12 cellular contexts compared by ENCODE assay signal in genomic region chr2:222296911-222297599, GRCh38. TPM values are rescaled to one million over a fixed set of nuclear protein-coding genes. Genes with fewer than 3 reads are reported as not detected.
DNase-seq lines count a peak whose midpoint lies in the region; ATAC-seq and TF ChIP-seq lines count a peak whose summit lies in the region.
"Had no signal": no experiment of that assay in that cellular context is flagged by ENCODE, and none has a peak within 500 bp of the region (broad histone marks: within the 10 kb centered on the region; RNA-seq: fewer than 3 reads in every experiment).

No MANE protein-coding gene starts in this region.

- peaks cover 27 to 40% (median 34%) of the 10 kb centered on the region in 3 donors for H3K4me1 Mint-ChIP-seq in CD8-positive, alpha-beta memory T cell
- H3K4me1 Mint-ChIP-seq in neural progenitor cell: peaks cover 76% of the 10 kb centered on the region

- no peaks in the 10 kb centered on the region for H3K79me2 ChIP-seq in neural progenitor cell (ENCODE audit: low read depth)

- in situ Hi-C loops in brain microvascular endothelial cell (cut with HindIII; ENCODE audit: low pct_ligation_motif_present, low sequenced_read_pairs): no loop called here

- peak overlapping the region in 1 of 8 donors; percentile 74 for H3K27ac Mint-ChIP-seq in CD8-positive, alpha-beta memory T cell
- peak overlapping the region; percentile 94 for H3K27ac Mint-ChIP-seq in neural progenitor cell

- no peak for TF ChIP-seq CTCF in brain microvascular endothelial cell (IDR thresholded peaks at IDR 0.05; ENCODE audit: low read depth, low read length, missing control alignments)
- no peak for TF ChIP-seq CTCF in neural progenitor cell (IDR thresholded peaks at IDR 0.05)

- peaks cover 0 to 26% (median 18%) of the 10 kb centered on the region in 5 donors for H3K9me3 Mint-ChIP-seq in CD8-positive, alpha-beta memory T cell
- H3K9me3 Mint-ChIP-seq in neural progenitor cell: peaks cover 6% of the 10 kb centered on the region

- H3K36me3 Mint-ChIP-seq in CD8-positive, alpha-beta memory T cell: no peaks in the 10 kb centered on the region
- H3K36me3 Mint-ChIP-seq in neural progenitor cell: peaks cover 52% of the 10 kb centered on the region

- no peaks in the 10 kb centered on the region for H3K9me3 ChIP-seq in CD8-positive, alpha-beta memory T cell (ENCODE audit: low read length)
- no peaks in the 10 kb centered on the region for H3K9me3 ChIP-seq in MG63
- no peaks in the 10 kb centered on the region for H3K9me3 ChIP-seq in neural progenitor cell (ENCODE audit: low read depth)
- H3K9me3 ChIP-seq: esophagus squamous epithelium had no signal

- peak overlapping the region; percentile 68 for H3K4me2 ChIP-seq in neural progenitor cell

- no peak overlapping the region for H3K4me3 ChIP-seq in CD8-positive, alpha-beta memory T cell (ENCODE audit: low read length)
- H3K4me3 ChIP-seq in MG63 (peak overlapping the region; percentile 78), brain microvascular endothelial cell (ENCODE audit: low read depth, low read length) (peak overlapping the region; percentile 64), neural progenitor cell (peak overlapping the region; percentile 36)

- H4K20me1 ChIP-seq in neural progenitor cell (ENCODE audit: low read depth): peaks cover 87% of the 10 kb centered on the region

- DNase-seq in CD8-positive, alpha-beta memory T cell: peak in 1 of 5 donors; percentile 20
- peak; percentile 47 for DNase-seq in MG63
- no peak for DNase-seq in brain microvascular endothelial cell
- peak; percentile 52 for DNase-seq in neural progenitor cell (ENCODE audit: low spot score)
- no peak for DNase-seq in foreskin melanocyte
- DNase-seq in NCI-H2227 (lab: John Stamatoyannopoulos, UW; ENCODE audit: unreplicated experiment): no peak
- no peak for DNase-seq in stimulated activated CD4-positive, alpha-beta T cell treated with anti-CD3 and anti-CD28 coated beads, Interleukin-4, amount 100 ng/mL, for 4 hours
- DNase-seq: esophagus squamous epithelium, NCI-H2227 treated with DMSO at 0.1 percent for 48 hours had no signal

- ATAC-seq in GM21528 (IDR thresholded peaks at IDR 0.05; ENCODE audit: low FRiP score, unreplicated experiment): no peak

- no peak overlapping the region for H3K9ac ChIP-seq in neural progenitor cell

- no peak overlapping the region for H2AFZ ChIP-seq in neural progenitor cell (replicated peaks)

- POLR2A ChIA-PET in CD8-positive, alpha-beta memory T cell (lab: Charles Lee): no interaction called here

- H3K27me3 Mint-ChIP-seq in CD8-positive, alpha-beta memory T cell: peaks cover 90 to 91% of the 10 kb centered on the region in 2 donors
- peaks cover 64% of the 10 kb centered on the region for H3K27me3 Mint-ChIP-seq in neural progenitor cell (ENCODE audit: insufficient read depth, low read depth)

- H3K4me1 ChIP-seq in CD8-positive, alpha-beta memory T cell (ENCODE audit: insufficient read depth, low read length): no peaks in the 10 kb centered on the region
- peaks cover 54% of the 10 kb centered on the region for H3K4me1 ChIP-seq in neural progenitor cell

- CTCF ChIA-PET in CD8-positive, alpha-beta memory T cell (lab: Charles Lee): no interaction called here

- H3K27ac ChIP-seq in CD8-positive, alpha-beta memory T cell (ENCODE audit: low read depth, low read length): no peak overlapping the region
- no peak overlapping the region for H3K27ac ChIP-seq in brain microvascular endothelial cell
- no peak overlapping the region for H3K27ac ChIP-seq in neural progenitor cell
- H3K27ac ChIP-seq: C4-2B, esophagus squamous epithelium had no signal

- peaks cover 49% of the 10 kb centered on the region for H3F3A ChIP-seq in neural progenitor cell (ENCODE audit: low read depth)

- H3K27me3 ChIP-seq in CD8-positive, alpha-beta memory T cell (ENCODE audit: insufficient read depth, low read length, poor library complexity, severe bottlenecking): peaks cover 68% of the 10 kb centered on the region
- H3K27me3 ChIP-seq in MG63 (no peaks in the 10 kb centered on the region), brain microvascular endothelial cell (replicated peaks) (peaks cover 87% of the 10 kb centered on the region), neural progenitor cell (peaks cover 100% of the 10 kb centered on the region)

- H3K36me3 ChIP-seq in CD8-positive, alpha-beta memory T cell (ENCODE audit: insufficient read depth, low read length): no peaks in the 10 kb centered on the region
- peaks cover 22% of the 10 kb centered on the region for H3K36me3 ChIP-seq in MG63
- H3K36me3 ChIP-seq in brain microvascular endothelial cell (replicated peaks): no peaks in the 10 kb centered on the region
- H3K36me3 ChIP-seq in neural progenitor cell: no peaks in the 10 kb centered on the region
- H3K36me3 ChIP-seq: esophagus squamous epithelium had no signal

- H3K4me3 Mint-ChIP-seq in CD8-positive, alpha-beta memory T cell: peak overlapping the region in 6 of 7 donors; percentile 19 to 85 (median 46)
- peak overlapping the region; percentile 98 for H3K4me3 Mint-ChIP-seq in neural progenitor cell

RNA-seq across cellular contexts. Expression of gene PAX3, which starts 1.7 kb away (rescaled TPM):
- not detected for total RNA-seq in CD8-positive, alpha-beta memory T cell
- polyA plus RNA-seq in CD8-positive, alpha-beta memory T cell: not detected
- 9.4 and 15.2 TPM in 2 replicates for total RNA-seq in MG63 (2014; rRNA removed; shearing (Covaris generic); ENCODE audit: low replicate concordance)
- total RNA-seq in neural progenitor cell (ENCODE audit: low replicate concordance): 4.6 and 4.9 TPM in 2 replicates
- total RNA-seq: esophagus squamous epithelium; T-helper 2 cell treated with Interferon-gamma antibody and Interleukin-4, amounts not matched to agents 100 ng/mL and 5 ng/mL, for 36 hours had no signal

Comparison
In these comparisons a context has a peak if more than half of its experiments do, and no peak if none do; other contexts are left out.
1. DNase-seq: peak in MG63 (single experiment) and neural progenitor cell (single experiment); none in brain microvascular endothelial cell (single experiment), foreskin melanocyte (single experiment), NCI-H2227 (single experiment) and stimulated activated CD4-positive, alpha-beta T cell treated with anti-CD3 and anti-CD28 coated beads, Interleukin-4, amount 100 ng/mL, for 4 hours (0 of 2).